14 cellular contexts compared by ENCODE assay signal in genomic region chr11:126280595-126280994, GRCh38. TPM values are rescaled to one million over a fixed set of nuclear protein-coding genes. Genes with fewer than 3 reads are reported as not detected.
DNase-seq lines count a peak whose midpoint lies in the region; ATAC-seq and TF ChIP-seq lines count a peak whose summit lies in the region.
"Had no signal": no experiment of that assay in that cellular context is flagged by ENCODE, and none has a peak within 500 bp of the region (broad histone marks: within the 10 kb centered on the region; RNA-seq: fewer than 3 reads in every experiment).

No MANE protein-coding gene starts in this region.

- no peak overlapping the region for H3K4me3 ChIP-seq in left lung
- H3K4me3 ChIP-seq in tibial artery, result no peak overlapping the region

- TF ChIP-seq CTCF in CD4-positive, alpha-beta T cell (IDR thresholded peaks at IDR 0.05), result no peak
- TF ChIP-seq CTCF in left lung (IDR thresholded peaks at IDR 0.05), result no peak
- TF ChIP-seq CTCF in GM13976 (IDR thresholded peaks at IDR 0.05; ENCODE audit: borderline replicate concordance, control extremely low read depth, extremely low read depth, insufficient read depth, missing control alignments), result no peak
- TF ChIP-seq CTCF in tibial artery (IDR thresholded peaks at IDR 0.05), result no peak

- H3K27ac Mint-ChIP-seq in CD4-positive, alpha-beta T cell, result peak overlapping the region; percentile 99
- H3K27ac Mint-ChIP-seq in T-cell, result peak overlapping the region; percentile 92 to 98

- H3K4me1 ChIP-seq in left lung, result peaks cover 19 to 47% of the 10 kb centered on the region in 2 donors
- peaks cover 0 to 26% (median 7%) of the 10 kb centered on the region in 4 donors for H3K4me1 ChIP-seq in tibial artery

- H3K4me3 Mint-ChIP-seq in CD4-positive, alpha-beta T cell, result peak overlapping the region; percentile 56
- H3K4me3 Mint-ChIP-seq in T-cell, result peak overlapping the region in 1 of 3 donors; percentile 95

- CTCF ChIA-PET in CD4-positive, alpha-beta T cell (lab: Charles Lee), result no interaction called here
- CTCF ChIA-PET in T-cell (lab: Charles Lee), result interaction anchor here in 1 of 2 donors (1.0 kb wide), 1 partner anchor 30 kb away, joined by 4 read pairs; no protein-coding TSS in a partner anchor

- H3K9me3 Mint-ChIP-seq in CD4-positive, alpha-beta T cell, result no peaks in the 10 kb centered on the region
- no peaks in the 10 kb centered on the region for H3K9me3 Mint-ChIP-seq in T-cell

- no peak for ATAC-seq in CD4-positive, alpha-beta T cell (ENCODE audit: poor library complexity)
- ATAC-seq in T-cell (replicated peaks in 1 of 4) (no peak), left lung (no peak)
- ATAC-seq: right cardiac atrium had no signal

- no peaks in the 10 kb centered on the region for H3K27me3 ChIP-seq in CD4-positive, alpha-beta T cell (ENCODE audit: control insufficient read depth, insufficient read depth, low read length)
- H3K27me3 ChIP-seq in left lung (no peaks in the 10 kb centered on the region), tibial artery (no peaks in the 10 kb centered on the region)

- POLR2A ChIA-PET in CD4-positive, alpha-beta T cell (lab: Charles Lee), result interaction anchor here (1.0 to 5.0 kb wide), 3 partner anchors 12 to 24 kb away, joined by 3 to 77 read pairs (median 34); partner anchors contain the start of genes DCPS, FOXRED1 and SRPRA
- POLR2A ChIA-PET in T-cell (lab: Charles Lee), result no interaction called here

- DNase-seq in Ammon's horn (ENCODE audit: low spot score) (peak; percentile 45), T-cell (peak in 1 of 34 experiments; percentile 23), left lung (peak in 1 of 2 donors; percentile 58), NCI-H2029 (lab: John Stamatoyannopoulos, UW) (no peak), GM13976 (ENCODE audit: low spot score) (no peak), tibial artery (no peak), DMS 273 (lab: John Stamatoyannopoulos, UW; ENCODE audit: unreplicated experiment) (no peak)
- no peak for DNase-seq in CD4-positive, alpha-beta T cell
- DNase-seq: aorta; foreskin fibroblast; NCI-H1694; NCI-H774; stimulated activated CD4-positive, alpha-beta T cell treated with anti-CD3 and anti-CD28 coated beads, Interleukin-4, amount 100 ng/mL, for 4 hours had no signal

- H3K36me3 ChIP-seq in left lung (peaks cover 0 to 19% of the 10 kb centered on the region in 2 donors), tibial artery (peaks cover 17 to 24% (median 19%) of the 10 kb centered on the region in 3 donors)

- H3K27me3 Mint-ChIP-seq in CD4-positive, alpha-beta T cell, result no peaks in the 10 kb centered on the region
- H3K27me3 Mint-ChIP-seq in T-cell, result no peaks in the 10 kb centered on the region

- H3K36me3 Mint-ChIP-seq in CD4-positive, alpha-beta T cell (ENCODE audit: low read depth), result peaks cover 34% of the 10 kb centered on the region
- H3K36me3 Mint-ChIP-seq in T-cell, result peaks cover 11% of the 10 kb centered on the region

- H3K27ac ChIP-seq in CD4-positive, alpha-beta T cell (ENCODE audit: low read depth, low read length), result no peak overlapping the region
- H3K27ac ChIP-seq in left lung (peak overlapping the region; percentile 36 to 98), tibial artery (no peak overlapping the region)

- intact Hi-C loops in CD4-positive, alpha-beta T cell (cut with DNase I, micrococcal nuclease), result loop anchor here in 1 of 2 experiments (5.0 to 10.0 kb wide), 2 partner anchors 656 to 1323 kb away; partner anchors contain the start of gene CHEK1
- intact Hi-C loops in left lung (cut with DNase I) (no loop called here), tibial artery (cut with DNase I; ENCODE audit: low total_unique reads) (no loop called here)

- H3K4me1 Mint-ChIP-seq in CD4-positive, alpha-beta T cell (ENCODE audit: low read depth), result peaks cover 53% of the 10 kb centered on the region
- peaks cover 44 to 54% (median 47%) of the 10 kb centered on the region in 3 donors for H3K4me1 Mint-ChIP-seq in T-cell

- H3K9me3 ChIP-seq in CD4-positive, alpha-beta T cell (ENCODE audit: control insufficient read depth, low read length), result no peaks in the 10 kb centered on the region
- no peaks in the 10 kb centered on the region for H3K9me3 ChIP-seq in left lung
- no peaks in the 10 kb centered on the region for H3K9me3 ChIP-seq in tibial artery

- in situ Hi-C loops in GM13976 (cut with MboI; ENCODE audit: low sequenced_read_pairs, unreplicated experiment), result no loop called here

RNA-seq across cellular contexts. Expression of gene TIRAP, which starts 2.3 kb away (rescaled TPM):
- 1 to 10 TPM; 7.7 to 7.9 TPM for total RNA-seq in CD4-positive, alpha-beta T cell
- 10 to 100 TPM; 11.3 to 23.4 (median 21.9) TPM for total RNA-seq in T-cell
- total RNA-seq in left lung, result 10 to 100 TPM in 1 of 2 donors, 1 to 10 TPM in 1; 8.5 to 15.4 TPM

RNA-seq across cellular contexts. Expression of gene FOXRED1, which starts 11.6 kb away (rescaled TPM):
- total RNA-seq in CD4-positive, alpha-beta T cell, result 10 to 100 TPM; 25.3 to 29.0 TPM
- total RNA-seq in T-cell (10 to 100 TPM; 32.5 to 38.5 (median 34.5) TPM), left lung (10 to 100 TPM; 19.6 to 24.2 TPM)

RNA-seq across cellular contexts. Expression of gene SRPRA, which starts 11.9 kb away (rescaled TPM):
- total RNA-seq in CD4-positive, alpha-beta T cell, result 100 to 1,000 TPM; 198 to 206 TPM
- 100 to 1,000 TPM; 134 to 176 (median 142) TPM for total RNA-seq in T-cell
- 100 to 1,000 TPM; 129 to 154 TPM for total RNA-seq in left lung

RNA-seq across cellular contexts. Expression of gene DCPS, which starts 23.3 kb away (rescaled TPM):
- 1 to 10 TPM; 6.2 to 6.3 TPM for total RNA-seq in CD4-positive, alpha-beta T cell
- total RNA-seq in T-cell, result 10 to 100 TPM; 12.4 to 23.7 (median 19.8) TPM
- 10 to 100 TPM; 16.4 to 18.0 TPM for total RNA-seq in left lung

Comparison
In these comparisons a context has a peak if more than half of its experiments do, and no peak if none do; other contexts are left out.
1. H3K27ac ChIP-seq: peak in left lung (2 of 2); none in CD4-positive, alpha-beta T cell (single experiment) and tibial artery (0 of 2).